ENCODE assay signal across 26 cellular contexts in genomic region chr7:34550996-34551395, GRCh38.
A peak's percentile ranks its signal among the peaks of the same experiment; 100 is the strongest.
DNase-seq lines count a peak whose midpoint lies in the region; ATAC-seq lines count a peak whose summit lies in the region.
"Had no signal": no experiment of that assay in that cellular context is flagged by ENCODE, and none has a peak within 500 bp of the region (broad histone marks: within the 10 kb centered on the region; RNA-seq: fewer than 3 reads in every experiment).

No MANE protein-coding gene starts in this region.

- no peak for ATAC-seq in GM21737 (IDR thresholded peaks at IDR 0.05; ENCODE audit: unreplicated experiment)
- ATAC-seq in GM18520 (IDR thresholded peaks at IDR 0.05; ENCODE audit: unreplicated experiment), result no peak
- ATAC-seq: A549; CD8-positive, alpha-beta T cell had no signal

- peak; percentile 71 for DNase-seq in G401 (ENCODE audit: low spot score)
- DNase-seq in cerebellar cortex (ENCODE audit: low spot score), result peak; percentile 67
- DNase-seq in cerebellum (ENCODE audit: low spot score), result peak; percentile 56
- DNase-seq in activated CD4-positive, alpha-beta T cell treated with anti-CD3 and anti-CD28 coated beads, Interleukin-2, amount 50 U/mL, for 48 hours, result no peak
- DNase-seq: 8988T; ACHN; AML-193; BE2C; Caco-2; Calu3; CD4-positive, alpha-beta memory T cell; CD4-positive, alpha-beta T cell; CD4-positive, CD25-positive, alpha-beta regulatory T cell; CD8-positive, alpha-beta memory T cell; CD8-positive, alpha-beta T cell; COR-L47; DMS 273 treated with DMSO at 0.1 percent for 48 hours; DMS153; DMS53; DMS79; DMS79 treated with DMSO at 0.1 percent for 48 hours; DND-41; EL had no signal

- in situ Hi-C loops in G401 (cut with HindIII; ENCODE audit: low sequenced_read_pairs), result no loop called here

Comparison
In these comparisons a context has a peak if more than half of its experiments do, and no peak if none do; other contexts are left out.
1. DNase-seq: peak in G401 (single experiment), cerebellar cortex (single experiment) and cerebellum (single experiment); none in activated CD4-positive, alpha-beta T cell treated with anti-CD3 and anti-CD28 coated beads, Interleukin-2, amount 50 U/mL, for 48 hours (0 of 2).